11 cellular contexts compared by ENCODE assay signal in the genomic region with DNA sequence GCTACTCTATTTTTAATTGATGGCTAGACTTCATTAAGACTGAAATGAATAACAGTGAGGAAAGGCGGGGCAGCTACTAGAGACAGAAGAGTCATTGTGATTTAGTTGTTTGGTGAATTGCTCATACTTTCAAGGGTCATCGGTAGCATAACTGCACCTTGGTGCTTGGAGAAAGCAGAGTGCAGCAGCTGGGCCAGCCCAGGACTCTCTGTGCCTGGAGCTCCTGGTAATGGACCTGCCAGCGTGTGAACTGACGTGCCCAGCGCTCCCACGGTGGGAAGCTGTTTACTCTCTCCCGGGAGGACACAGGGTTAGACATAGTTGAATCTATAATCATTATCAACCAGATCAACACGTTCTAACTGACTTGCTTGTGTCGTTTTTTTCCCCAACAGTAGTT. TPM values are rescaled to one million over a fixed set of nuclear protein-coding genes. Genes with fewer than 3 reads are reported as not detected.
DNase-seq lines count a peak whose midpoint lies in the region; ATAC-seq, FAIRE-seq and TF ChIP-seq lines count a peak whose summit lies in the region.
"Had no signal": no experiment of that assay in that cellular context is flagged by ENCODE, and none has a peak within 500 bp of the region (broad histone marks: within the 10 kb centered on the region; RNA-seq: fewer than 3 reads in every experiment).

No MANE protein-coding gene starts in this region.

- ATAC-seq in gastroesophageal sphincter: no peak

- no peak for TF ChIP-seq EP300 in gastroesophageal sphincter (IDR thresholded peaks at IDR 0.05)

- TF ChIP-seq CTCF in gastroesophageal sphincter (IDR thresholded peaks at IDR 0.05): no peak

- TF ChIP-seq POLR2A in gastroesophageal sphincter (IDR thresholded peaks at IDR 0.05): no peak

- H3K9me3 ChIP-seq in adipocyte (ENCODE audit: control insufficient read depth, low read length) (no peaks in the 10 kb centered on the region), gastroesophageal sphincter (no peaks in the 10 kb centered on the region)
- H3K9me3 ChIP-seq: uterus had no signal

- peak overlapping the region in 3 of 4 donors; percentile 3 to 68 (median 62) for H3K27ac ChIP-seq in gastroesophageal sphincter
- peak overlapping the region; percentile 46 for H3K27ac ChIP-seq in rectal smooth muscle tissue (ENCODE audit: low read depth, low read length)

- WGBS in gastroesophageal sphincter (ENCODE audit: low coverage in 1 of 2), 2 donors: 69 to 83% methylated on average over 2 to 9 of the region's 9 CpGs

- H3K4me1 ChIP-seq in adipocyte (ENCODE audit: control insufficient read depth, insufficient read depth, low read length) (peaks cover 74% of the 10 kb centered on the region), gastroesophageal sphincter (peaks cover 13 to 61% (median 15%) of the 10 kb centered on the region in 3 donors), rectal smooth muscle tissue (ENCODE audit: control insufficient read depth, insufficient read depth, low read length) (peaks cover 35% of the 10 kb centered on the region)
- H3K4me1 ChIP-seq: uterus had no signal

- peaks cover 10% of the 10 kb centered on the region for H3K36me3 ChIP-seq in adipocyte (ENCODE audit: control insufficient read depth, insufficient read depth, low read length, severe bottlenecking)
- H3K36me3 ChIP-seq in gastroesophageal sphincter: no peaks in the 10 kb centered on the region
- no peaks in the 10 kb centered on the region for H3K36me3 ChIP-seq in rectal smooth muscle tissue (ENCODE audit: control insufficient read depth, insufficient read depth, low read length)
- H3K36me3 ChIP-seq: uterus had no signal

- FAIRE-seq in HTR-8/SVneo (lab: Jason Lieb, UNC): no peak

- H3K27me3 ChIP-seq in adipocyte (replicated peaks; ENCODE audit: control insufficient read depth, insufficient read depth, low read length) (no peaks in the 10 kb centered on the region), gastroesophageal sphincter (no peaks in the 10 kb centered on the region), rectal smooth muscle tissue (ENCODE audit: control insufficient read depth, insufficient read depth, low read length) (no peaks in the 10 kb centered on the region)
- H3K27me3 ChIP-seq: uterus had no signal

- H3K4me3 ChIP-seq in adipocyte (ENCODE audit: low read length): no peak overlapping the region
- H3K4me3 ChIP-seq in gastroesophageal sphincter: no peak overlapping the region
- peak overlapping the region; percentile 16 for H3K4me3 ChIP-seq in rectal smooth muscle tissue (ENCODE audit: low read length)
- H3K4me3 ChIP-seq: uterus had no signal

- peak; percentile 20 for DNase-seq in HPDE6-E6E7 (ENCODE audit: extremely low spot score)
- DNase-seq in adipocyte (ENCODE audit: low read depth): no peak
- DNase-seq in NCI-H524 treated with DMSO at 0.1 percent for 48 hours (lab: John Stamatoyannopoulos, UW): no peak
- no peak for DNase-seq in activated gamma-delta T cell treated with Interleukin-2 at 50 U/mL for 16 hours
- no peak for DNase-seq in HTR-8/SVneo (ENCODE audit: insufficient read length, low spot score)
- no peak for DNase-seq in germinal center (ENCODE audit: low spot score)
- DNase-seq: COR-L47; stimulated activated CD4-positive, alpha-beta T cell treated with anti-CD3 and anti-CD28 coated beads, Interleukin-1b, Interleukin-23, amount 100 ng/mL, for 48 hours; uterus had no signal

- H3K9ac ChIP-seq in adipocyte (ENCODE audit: low read length): peak overlapping the region; percentile 64
- H3K9ac ChIP-seq in rectal smooth muscle tissue (ENCODE audit: low read length): no peak overlapping the region

RNA-seq across cellular contexts. Expression of a gene that starts 42.9 kb away (rescaled TPM):
- total RNA-seq in gastroesophageal sphincter: 10 to 100 TPM; 13.7 to 29.6 (median 22.7) TPM
